8 cellular contexts compared by ENCODE assay signal in the genomic region with DNA sequence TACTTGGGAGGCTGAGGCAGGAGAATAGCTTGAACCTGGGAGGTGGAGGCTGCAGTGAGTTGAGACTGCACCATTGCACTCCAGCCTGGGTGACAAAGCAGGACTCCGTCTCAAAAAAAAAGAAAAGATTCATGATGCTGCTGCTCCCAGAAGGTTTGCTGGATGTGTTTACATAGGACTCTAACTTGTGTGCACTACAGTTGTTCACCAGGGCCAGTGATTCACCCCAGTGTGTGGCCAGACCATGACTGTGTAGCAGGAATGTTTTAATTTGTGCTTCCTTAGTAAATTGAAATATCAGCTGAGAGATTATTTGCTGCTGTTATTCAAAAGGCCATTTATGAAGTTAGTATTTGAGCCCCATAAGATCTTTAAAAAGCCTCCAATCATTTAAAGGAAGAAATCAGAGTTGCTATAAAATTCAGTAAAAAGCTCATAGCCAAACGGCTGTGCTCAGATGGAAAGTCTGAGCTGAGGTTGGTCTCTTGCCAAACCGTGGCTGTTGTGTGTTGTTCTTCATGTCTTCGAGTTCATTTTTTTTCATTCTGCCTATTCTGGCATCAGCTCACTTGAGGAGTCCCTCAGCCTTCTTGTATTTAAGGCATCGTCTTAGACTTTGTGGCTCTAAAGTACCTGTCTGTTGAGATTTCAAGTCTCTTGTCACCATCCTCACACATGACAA. TPM values are rescaled to one million over a fixed set of nuclear protein-coding genes. Genes with fewer than 3 reads are reported as not detected.
DNase-seq lines count a peak whose midpoint lies in the region; TF ChIP-seq lines count a peak whose summit lies in the region.
"Had no signal": no experiment of that assay in that cellular context is flagged by ENCODE, and none has a peak within 500 bp of the region (broad histone marks: within the 10 kb centered on the region; RNA-seq: fewer than 3 reads in every experiment).

No MANE protein-coding gene starts in this region.

- no peaks in the 10 kb centered on the region for H3K9me3 ChIP-seq in smooth muscle cell (replicated peaks; ENCODE audit: low read depth)

- no peak for TF ChIP-seq CTCF in fibroblast of villous mesenchyme (IDR thresholded peaks at IDR 0.05; ENCODE audit: insufficient read depth, low read depth, low read length)
- no peak for TF ChIP-seq CTCF in smooth muscle cell (IDR thresholded peaks at IDR 0.05; ENCODE audit: borderline replicate concordance, insufficient read depth, poor library complexity, severe bottlenecking)

- H3K27me3 ChIP-seq in smooth muscle cell (ENCODE audit: low read depth): no peaks in the 10 kb centered on the region

- H3K4me3 ChIP-seq in fibroblast of villous mesenchyme (ENCODE audit: low read depth, low read length) (no peak overlapping the region), smooth muscle cell (no peak overlapping the region)

- whole genome bisulfite sequencing in smooth muscle cell (ENCODE audit: low lambda C conversion rate): 73% methylated on average over 5 of the region's 5 CpGs

- no peak overlapping the region for H3K4me2 ChIP-seq in smooth muscle cell

- peaks cover 11% of the 10 kb centered on the region for H3F3A ChIP-seq in smooth muscle cell (ENCODE audit: low read depth)

- peak; percentile 77 for DNase-seq in GM03348 (ENCODE audit: low spot score)
- DNase-seq in T1000 (lab: John Stamatoyannopoulos, UW): peak; percentile 32
- DNase-seq in fibroblast of villous mesenchyme (ENCODE audit: low read depth): peak; percentile 71
- no peak for DNase-seq in smooth muscle cell (lab: John Stamatoyannopoulos, UW; ENCODE audit: unreplicated experiment)
- DNase-seq in KBM-7: no peak
- DNase-seq in NCI-H187 (lab: John Stamatoyannopoulos, UW): no peak
- DNase-seq in NCI-H2107 treated with DMSO at 0.1 percent for 48 hours (lab: John Stamatoyannopoulos, UW; ENCODE audit: unreplicated experiment): no peak
- DNase-seq: activated CD4-positive, alpha-beta T cell treated with anti-CD3 and anti-CD28 coated beads for 48 hours had no signal

- H3K36me3 ChIP-seq in smooth muscle cell (ENCODE audit: low read depth): no peaks in the 10 kb centered on the region

- in situ Hi-C loops in KBM-7 (cut with MboI; ENCODE audit: low pct_unique_long_range_greater_than_20kb, low sequenced_read_pairs): no loop called here

- peak overlapping the region; percentile 56 for H3K27ac ChIP-seq in smooth muscle cell (ENCODE audit: low read depth)

- H3K79me2 ChIP-seq in smooth muscle cell (ENCODE audit: low read depth): no peaks in the 10 kb centered on the region

- H4K20me1 ChIP-seq in smooth muscle cell (ENCODE audit: low read depth): no peaks in the 10 kb centered on the region

- H3K4me1 ChIP-seq in smooth muscle cell (ENCODE audit: low read depth): no peaks in the 10 kb centered on the region

- no peak overlapping the region for H2AFZ ChIP-seq in smooth muscle cell (ENCODE audit: low read depth)

- H3K9ac ChIP-seq in smooth muscle cell (ENCODE audit: low read depth): no peak overlapping the region

RNA-seq across cellular contexts. Expression of gene PGD, which starts 18.1 kb away (rescaled TPM):
- total RNA-seq in fibroblast of villous mesenchyme (74.1 and 88.1 TPM in 2 replicates), smooth muscle cell (64.7 and 86.1 TPM in 2 replicates)
- 117 and 118 TPM in 2 replicates for polyA plus RNA-seq in smooth muscle cell

RNA-seq across cellular contexts. Expression of gene CENPS, which starts 49.5 kb away (rescaled TPM):
- 14.2 and 14.7 TPM in 2 replicates for total RNA-seq in fibroblast of villous mesenchyme
- total RNA-seq in smooth muscle cell: 7.6 and 102 TPM in 2 replicates
- polyA plus RNA-seq in smooth muscle cell: 15.3 and 16.3 TPM in 2 replicates

Comparison
In these comparisons a context has a peak if more than half of its experiments do, and no peak if none do; other contexts are left out.
1. DNase-seq: peak in GM03348 (single experiment), T1000 (single experiment) and fibroblast of villous mesenchyme (single experiment); none in smooth muscle cell (single experiment), KBM-7 (single experiment), NCI-H187 (0 of 2) and NCI-H2107 treated with DMSO at 0.1 percent for 48 hours (single experiment).